In the genomic region with DNA sequence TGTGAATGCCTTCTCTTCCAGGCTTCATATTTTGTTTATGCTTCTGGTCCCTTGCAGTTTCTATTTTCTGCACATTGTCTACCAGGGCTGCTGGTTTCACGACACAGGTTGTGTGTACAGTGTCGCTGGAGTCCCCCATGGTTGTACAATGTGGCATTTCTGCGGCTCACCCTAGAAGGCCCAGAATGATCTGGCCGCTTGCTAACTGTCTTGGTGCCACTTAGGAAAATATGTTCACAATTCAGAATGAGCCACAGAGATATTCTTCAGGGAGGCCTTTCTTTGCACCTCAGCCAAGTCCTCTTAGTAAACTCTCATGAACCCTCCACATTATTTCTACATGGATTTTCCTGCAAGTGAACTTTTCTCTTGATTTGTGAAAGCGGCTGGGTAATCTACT, we compare ENCODE assay signal across 33 cellular contexts.
"Had no signal": no experiment of that assay in that cellular context is flagged by ENCODE, and none has a peak within 500 bp of the region (broad histone marks: within the 10 kb centered on the region; RNA-seq: fewer than 3 reads in every experiment).

No MANE protein-coding gene starts in this region.

- H3K36me3 Mint-ChIP-seq: activated naive CD8-positive, alpha-beta T cell had no signal

- H3K27me3 ChIP-seq: brain microvascular endothelial cell had no signal

- ATAC-seq: activated CD4-positive, CD25-positive, alpha-beta regulatory T cell treated with anti-CD3 and anti-CD28 coated beads, Interleukin-2, amount 50 U/mL, for 24 hours; activated CD8-positive, alpha-beta T cell treated with anti-CD3 and anti-CD28 coated beads for 36 hours; activated T-cell treated with anti-CD3 and anti-CD28 coated beads, Interleukin-2, amount 50 U/mL, for 4 hours; activated T-helper 17 cell treated with anti-CD3 and anti-CD28 coated beads, Interleukin-2, amount 50 U/mL, for 72 hours; T-helper 17 cell had no signal

- H3K4me3 Mint-ChIP-seq: activated B cell treated with CpG ODN at 0.5 μM for 24 hours; activated CD8-positive, alpha-beta T cell treated with anti-CD3 and anti-CD28 coated beads for 36 hours; activated naive CD8-positive, alpha-beta T cell; activated T-cell treated with anti-CD3 and anti-CD28 coated beads, Interleukin-2, amount 50 U/mL, for 4 hours; activated T-helper 17 cell treated with anti-CD3 and anti-CD28 coated beads, Interleukin-2, amount 50 U/mL, for 72 hours; T-helper 17 cell; T-helper 2 cell treated with Interferon-gamma antibody and Interleukin-4, amounts not matched to agents 5 μg/mL and 100 μg/mL, for 36 hours had no signal

- DNase-seq: activated B cell treated with CpG ODN at 0.5 μM for 24 hours; activated CD4-positive, alpha-beta T cell treated with anti-CD3 and anti-CD28 coated beads for 48 hours; activated CD4-positive, alpha-beta T cell treated with anti-CD3 and anti-CD28 coated beads, Interleukin-2, amount 50 U/mL, for 1 hour; activated CD4-positive, alpha-beta T cell treated with anti-CD3 and anti-CD28 coated beads, Interleukin-2, amount 50 U/mL, for 48 hours; activated CD8-positive, alpha-beta memory T cell treated with anti-CD3 and anti-CD28 coated beads for 24 hours; activated CD8-positive, alpha-beta T cell treated with anti-CD3 and anti-CD28 coated beads for 36 hours; activated effector memory CD4-positive, alpha-beta T cell treated with Interleukin-2 at 50 U/mL for 16 hours; activated gamma-delta T cell treated with Interleukin-2 at 50 U/mL for 16 hours; activated naive CD4-positive, alpha-beta T cell treated with anti-CD3 and anti-CD28 coated beads, Interleukin-2, amount 50 U/mL, for 16 hours; activated naive CD4-positive, alpha-beta T cell treated with Interleukin-2 at 50 U/mL for 16 hours; activated T-cell treated with anti-CD3 and anti-CD28 coated beads, Interleukin-2, amount 50 U/mL, for 4 hours; amniotic stem cell; anterior cingulate cortex; brain microvascular endothelial cell; cortex of kidney; dermis blood vessel endothelial cell; effector CD8-positive, alpha-beta T cell; foreskin fibroblast; T-helper 1 cell; T-helper 17 cell; T1000; WERI-Rb-1 had no signal

- H3K36me3 ChIP-seq: brain microvascular endothelial cell, WERI-Rb-1 had no signal

- H3K9me3 Mint-ChIP-seq: T-helper 2 cell treated with Interferon-gamma antibody and Interleukin-4, amounts not matched to agents 5 μg/mL and 100 μg/mL, for 36 hours had no signal

- FAIRE-seq: astrocyte, bronchial epithelial cell, colon, endometrium, endothelial cell of umbilical vein, frontal cortex had no signal

- H3K27ac ChIP-seq: brain microvascular endothelial cell, epithelial cell of prostate, WERI-Rb-1 had no signal

- H3K27ac Mint-ChIP-seq: activated B cell treated with CpG ODN at 0.5 μM for 24 hours; activated CD8-positive, alpha-beta T cell treated with anti-CD3 and anti-CD28 coated beads for 36 hours; activated naive CD8-positive, alpha-beta T cell; activated T-helper 17 cell treated with anti-CD3 and anti-CD28 coated beads, Interleukin-2, amount 50 U/mL, for 72 hours; T-helper 17 cell; T-helper 2 cell treated with Interferon-gamma antibody and Interleukin-4, amounts not matched to agents 5 μg/mL and 100 μg/mL, for 36 hours had no signal

- H3K4me1 Mint-ChIP-seq: activated B cell treated with CpG ODN at 0.5 μM for 24 hours; activated T-helper 17 cell treated with anti-CD3 and anti-CD28 coated beads, Interleukin-2, amount 50 U/mL, for 72 hours; T-helper 17 cell had no signal

- H3K27me3 Mint-ChIP-seq: activated B cell treated with CpG ODN at 0.5 μM for 24 hours, T-helper 17 cell had no signal
